8 cellular contexts compared by ENCODE assay signal in genomic region chr1:155324717-155325595, GRCh38. TPM values are rescaled to one million over a fixed set of nuclear protein-coding genes. Genes with fewer than 3 reads are reported as not detected.
A peak's percentile ranks its signal among the peaks of the same experiment; 100 is the strongest.
DNase-seq lines count a peak whose midpoint lies in the region; ATAC-seq and TF ChIP-seq lines count a peak whose summit lies in the region.

No MANE protein-coding gene starts in this region.

- H3K9ac ChIP-seq in duodenal mucosa (ENCODE audit: low read depth in 1 of 2, low read length in 2 of 2): peak overlapping the region; percentile 80 to 95

- peak; percentile 15 to 22 for ATAC-seq in lower lobe of right lung

- no peaks in the 10 kb centered on the region for H3K27me3 ChIP-seq in duodenal mucosa (ENCODE audit: control insufficient read depth in 1 of 2, insufficient read depth in 2 of 2, low read length in 2 of 2)
- no peaks in the 10 kb centered on the region for H3K27me3 ChIP-seq in lower lobe of right lung (ENCODE audit: low read depth)
- no peaks in the 10 kb centered on the region for H3K27me3 ChIP-seq in testis

- WGBS in testis, 2 donors: 0 to 11% methylated on average over 13 to 59 of the region's 59 CpGs

- TF ChIP-seq CTCF in lower lobe of right lung (IDR thresholded peaks at IDR 0.05) (peak; percentile 42), testis (IDR thresholded peaks at IDR 0.05) (peak in 2 of 3 experiments; percentile 20 to 25)

- peaks cover 36 to 40% of the 10 kb centered on the region in 2 donors for H3K4me1 ChIP-seq in duodenal mucosa (ENCODE audit: control insufficient read depth in 1 of 2, insufficient read depth in 2 of 2, low read length in 2 of 2)
- peaks cover 35% of the 10 kb centered on the region for H3K4me1 ChIP-seq in lower lobe of right lung
- peaks cover 23% of the 10 kb centered on the region for H3K4me1 ChIP-seq in testis

- intact Hi-C loops in lower lobe of right lung (cut with DNase I): no loop called here
- intact Hi-C loops in testis (cut with DNase I; ENCODE audit: low total_unique reads): loop anchor here (10.0 kb wide), 2 partner anchors 70 to 270 kb away; partner anchors contain the start of gene ENTREP3

- no peak for TF ChIP-seq POLR2A in testis (IDR thresholded peaks at IDR 0.05)

- H3K9me3 ChIP-seq in duodenal mucosa (ENCODE audit: control insufficient read depth in 1 of 2, low read length in 2 of 2): no peaks in the 10 kb centered on the region
- H3K9me3 ChIP-seq in lower lobe of right lung: no peaks in the 10 kb centered on the region
- no peaks in the 10 kb centered on the region for H3K9me3 ChIP-seq in testis

- peaks cover 9 to 17% of the 10 kb centered on the region in 2 donors for H3K36me3 ChIP-seq in duodenal mucosa (ENCODE audit: control insufficient read depth in 1 of 2, insufficient read depth in 2 of 2, low read length in 2 of 2)
- H3K36me3 ChIP-seq in lower lobe of right lung: peaks cover 39% of the 10 kb centered on the region
- no peaks in the 10 kb centered on the region for H3K36me3 ChIP-seq in testis (ENCODE audit: low read depth, missing control alignments)

- peak; percentile 62 for DNase-seq in SIG-M5 treated with dmso at 0.1 percent for 504 hours (lab: John Stamatoyannopoulos, UW; ENCODE audit: unreplicated experiment)
- DNase-seq in SIG-M5 (lab: John Stamatoyannopoulos, UW): no peak
- DNase-seq in Jurkat, Clone E6-1 (ENCODE audit: low read depth, low spot score): no peak
- DNase-seq in SK-N-DZ (ENCODE audit: low spot score): peak; percentile 68
- DNase-seq in lower lobe of right lung: peak; percentile 79
- peak; percentile 67 for DNase-seq in testis
- no peak for DNase-seq in activated CD4-positive, alpha-beta T cell treated with anti-CD3 and anti-CD28 coated beads for 1 hour

- H3K27ac ChIP-seq in duodenal mucosa (ENCODE audit: low read depth, low read length) (peak overlapping the region; percentile 51), lower lobe of right lung (peak overlapping the region; percentile 94), testis (peak overlapping the region in 1 of 2 donors; percentile 90)

- peak overlapping the region; percentile 86 for H3K4me3 ChIP-seq in Jurkat, Clone E6-1 (ENCODE audit: low read length)
- H3K4me3 ChIP-seq in duodenal mucosa (ENCODE audit: low read depth in 1 of 2, low read length in 2 of 2) (peak overlapping the region; percentile 93 to 95), lower lobe of right lung (peak overlapping the region; percentile 95), testis (peak overlapping the region; percentile 57 to 75)

RNA-seq across cellular contexts. Expression of gene RUSC1, which starts 4.3 kb away (rescaled TPM):
- polyA plus RNA-seq in Jurkat, Clone E6-1 (2012; ENCODE audit: insufficient read depth, insufficient read length): 18.3 TPM
- polyA plus RNA-seq in SK-N-DZ (2014; cell fraction: cytosol; rRNA removed): 74.4 and 75.3 TPM in 2 replicates
- polyA plus RNA-seq in SK-N-DZ (2014; cell fraction: nucleus; rRNA removed): 180 and 205 TPM in 2 replicates
- total RNA-seq in lower lobe of right lung (27.6 TPM), testis (10 to 100 TPM; 13.9 to 14.9 TPM)
- polyA plus RNA-seq in testis (ENCODE audit: insufficient read depth, low read depth, low replicate concordance): 10.8 TPM

RNA-seq across cellular contexts. Expression of gene FDPS, which starts 16.3 kb away (rescaled TPM):
- polyA plus RNA-seq in Jurkat, Clone E6-1 (2012; ENCODE audit: insufficient read depth, insufficient read length): 460 TPM
- 505 and 561 TPM in 2 replicates for polyA plus RNA-seq in SK-N-DZ (2014; cell fraction: cytosol; rRNA removed)
- 622 and 644 TPM in 2 replicates for polyA plus RNA-seq in SK-N-DZ (2014; cell fraction: nucleus; rRNA removed)
- total RNA-seq in lower lobe of right lung (184 TPM), testis (10 to 100 TPM; 51.6 to 81.6 TPM)
- polyA plus RNA-seq in testis (ENCODE audit: insufficient read depth, low read depth, low replicate concordance): 127 TPM

RNA-seq across cellular contexts. Expression of gene PKLR, which starts 23.7 kb away (rescaled TPM):
- polyA plus RNA-seq in Jurkat, Clone E6-1 (2012; ENCODE audit: insufficient read depth, insufficient read length): not detected
- polyA plus RNA-seq in SK-N-DZ (2014; cell fraction: cytosol; rRNA removed): not detected in 2 replicates
- not detected in 2 replicates for polyA plus RNA-seq in SK-N-DZ (2014; cell fraction: nucleus; rRNA removed)
- total RNA-seq in lower lobe of right lung: not detected
- under 1 TPM; 0.25 to 0.87 TPM for total RNA-seq in testis
- polyA plus RNA-seq in testis (ENCODE audit: insufficient read depth, low read depth, low replicate concordance): 2.0 TPM

RNA-seq across cellular contexts. Expression of gene HCN3, which starts 47.7 kb away (rescaled TPM):
- polyA plus RNA-seq in Jurkat, Clone E6-1 (2012; ENCODE audit: insufficient read depth, insufficient read length): 13.9 TPM
- polyA plus RNA-seq in SK-N-DZ (2014; cell fraction: cytosol; rRNA removed): 14.5 and 24.3 TPM in 2 replicates
- polyA plus RNA-seq in SK-N-DZ (2014; cell fraction: nucleus; rRNA removed): 80.0 and 137 TPM in 2 replicates
- total RNA-seq in lower lobe of right lung (4.2 TPM), testis (1 to 10 TPM; 3.5 to 3.8 TPM)
- 2.2 TPM for polyA plus RNA-seq in testis (ENCODE audit: insufficient read depth, low read depth, low replicate concordance)

RNA-seq across cellular contexts. Expression of gene CLK2, which starts 51.7 kb away (rescaled TPM):
- polyA plus RNA-seq in Jurkat, Clone E6-1 (2012; ENCODE audit: insufficient read depth, insufficient read length): 84.2 TPM
- 33.7 and 34.1 TPM in 2 replicates for polyA plus RNA-seq in SK-N-DZ (2014; cell fraction: cytosol; rRNA removed)
- polyA plus RNA-seq in SK-N-DZ (2014; cell fraction: nucleus; rRNA removed): 287 and 348 TPM in 2 replicates
- 51.1 TPM for total RNA-seq in lower lobe of right lung
- 10 to 100 TPM; 52.8 to 54.1 TPM for total RNA-seq in testis
- 37.0 TPM for polyA plus RNA-seq in testis (ENCODE audit: insufficient read depth, low read depth, low replicate concordance)

Comparison
In these comparisons a context has a peak if more than half of its experiments do, and no peak if none do; other contexts are left out.
1. DNase-seq: peak in SIG-M5 treated with dmso at 0.1 percent for 504 hours (single experiment), SK-N-DZ (single experiment), lower lobe of right lung (single experiment) and testis (single experiment); none in SIG-M5 (single experiment), Jurkat, Clone E6-1 (single experiment) and activated CD4-positive, alpha-beta T cell treated with anti-CD3 and anti-CD28 coated beads for 1 hour (single experiment).
2. Peak in every context shown above with its lines, with median percentiles within 50 percentile points of each other: H3K4me3 ChIP-seq.